17 cellular contexts compared by ENCODE assay signal in the genomic region with DNA sequence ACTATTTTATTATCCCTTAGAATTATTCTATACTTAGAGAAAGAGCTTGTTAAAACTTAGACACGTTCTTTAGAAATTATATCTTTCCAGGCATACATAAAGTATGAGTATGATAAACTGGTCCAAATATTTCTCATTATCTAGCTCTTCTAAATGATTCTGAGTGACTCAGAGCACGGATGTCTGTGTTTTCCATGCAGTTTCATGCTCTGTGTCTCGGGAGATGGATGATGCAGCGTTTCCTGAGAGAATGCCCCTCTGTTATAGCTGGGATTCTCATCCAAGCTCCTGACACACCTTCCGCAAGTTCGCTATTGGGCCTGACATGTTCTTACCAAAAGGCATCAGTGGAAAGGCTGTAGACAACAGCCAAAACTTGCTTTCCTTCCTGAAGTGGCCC. TPM values are rescaled to one million over a fixed set of nuclear protein-coding genes. Genes with fewer than 3 reads are reported as not detected.
A peak's percentile ranks its signal among the peaks of the same experiment; 100 is the strongest.
DNase-seq lines count a peak whose midpoint lies in the region; ATAC-seq and TF ChIP-seq lines count a peak whose summit lies in the region.
"Had no signal": no experiment of that assay in that cellular context is flagged by ENCODE, and none has a peak within 500 bp of the region (broad histone marks: within the 10 kb centered on the region; RNA-seq: fewer than 3 reads in every experiment).

No MANE protein-coding gene starts in this region.

- ATAC-seq in SK-N-SH treated with all-trans-retinoic acid at 6 μM for 48 hours, result peak; percentile 63
- ATAC-seq in HG02763 (IDR thresholded peaks at IDR 0.05; ENCODE audit: unreplicated experiment), result no peak
- no peak for ATAC-seq in GM21737 (IDR thresholded peaks at IDR 0.05; ENCODE audit: unreplicated experiment)
- ATAC-seq in HG02870 (IDR thresholded peaks at IDR 0.05; ENCODE audit: unreplicated experiment), result no peak
- ATAC-seq: GM12878 had no signal

- H3K9me3 Mint-ChIP-seq in HFFc6 (no peaks in the 10 kb centered on the region), osteocyte (ENCODE audit: unreplicated experiment) (no peaks in the 10 kb centered on the region)
- H3K9me3 Mint-ChIP-seq: CD4-positive, CD25-positive, alpha-beta regulatory T cell; IgD-negative memory B cell had no signal

- H3K27ac Mint-ChIP-seq in HFFc6 (peak overlapping the region; percentile 68), osteocyte (ENCODE audit: unreplicated experiment) (no peak overlapping the region)
- H3K27ac Mint-ChIP-seq: IgD-negative memory B cell had no signal

- H3K27me3 Mint-ChIP-seq in HFFc6 (ENCODE audit: insufficient read depth) (no peaks in the 10 kb centered on the region; the same call in 1 of the 2 replicates), osteocyte (ENCODE audit: unreplicated experiment) (no peaks in the 10 kb centered on the region)
- H3K27me3 Mint-ChIP-seq: CD4-positive, CD25-positive, alpha-beta regulatory T cell; IgD-negative memory B cell had no signal

- peaks cover 4% of the 10 kb centered on the region; the same call in 1 of the 2 replicates for H3K36me3 Mint-ChIP-seq in HFFc6 (ENCODE audit: low read depth)
- peaks cover 14% of the 10 kb centered on the region for H3K36me3 Mint-ChIP-seq in osteocyte (ENCODE audit: unreplicated experiment)

- DNase-seq in HFFc6, result no peak
- peak; percentile 30 for DNase-seq in dermis blood vessel endothelial cell
- peak; percentile 8 for DNase-seq in osteocyte (ENCODE audit: extremely low spot score, unreplicated experiment)
- no peak for DNase-seq in NCI-H82 treated with DMSO at 0.1 percent for 48 hours (lab: John Stamatoyannopoulos, UW; ENCODE audit: unreplicated experiment)
- DNase-seq: CD4-positive, CD25-positive, alpha-beta regulatory T cell; H7; NCI-H1694; NCI-H2081 treated with DMSO at 0.1 percent for 48 hours; NCI-H510A; PC-9; SHP77 treated with DMSO at 0.1 percent for 48 hours had no signal

- H3K4me3 Mint-ChIP-seq in HFFc6 (no peak overlapping the region), osteocyte (ENCODE audit: unreplicated experiment) (no peak overlapping the region)
- H3K4me3 Mint-ChIP-seq: CD4-positive, CD25-positive, alpha-beta regulatory T cell; IgD-negative memory B cell had no signal

- H3K4me1 Mint-ChIP-seq in HFFc6 (ENCODE audit: low read depth), result peaks cover 22% of the 10 kb centered on the region
- H3K4me1 Mint-ChIP-seq in osteocyte (ENCODE audit: unreplicated experiment), result no peaks in the 10 kb centered on the region
- H3K4me1 Mint-ChIP-seq: IgD-negative memory B cell had no signal

- TF ChIP-seq CTCF in HFFc6 (IDR thresholded peaks at IDR 0.05) (no peak), osteocyte (IDR thresholded peaks at IDR 0.05) (no peak)

TF ChIP-seq in SK-N-SH treated with all-trans-retinoic acid at 6 μM for 48 hours, 23 proteins besides CTCF, POLR2A, EP300 and RAD21:
- TF ChIP-seq, protein P1, sequence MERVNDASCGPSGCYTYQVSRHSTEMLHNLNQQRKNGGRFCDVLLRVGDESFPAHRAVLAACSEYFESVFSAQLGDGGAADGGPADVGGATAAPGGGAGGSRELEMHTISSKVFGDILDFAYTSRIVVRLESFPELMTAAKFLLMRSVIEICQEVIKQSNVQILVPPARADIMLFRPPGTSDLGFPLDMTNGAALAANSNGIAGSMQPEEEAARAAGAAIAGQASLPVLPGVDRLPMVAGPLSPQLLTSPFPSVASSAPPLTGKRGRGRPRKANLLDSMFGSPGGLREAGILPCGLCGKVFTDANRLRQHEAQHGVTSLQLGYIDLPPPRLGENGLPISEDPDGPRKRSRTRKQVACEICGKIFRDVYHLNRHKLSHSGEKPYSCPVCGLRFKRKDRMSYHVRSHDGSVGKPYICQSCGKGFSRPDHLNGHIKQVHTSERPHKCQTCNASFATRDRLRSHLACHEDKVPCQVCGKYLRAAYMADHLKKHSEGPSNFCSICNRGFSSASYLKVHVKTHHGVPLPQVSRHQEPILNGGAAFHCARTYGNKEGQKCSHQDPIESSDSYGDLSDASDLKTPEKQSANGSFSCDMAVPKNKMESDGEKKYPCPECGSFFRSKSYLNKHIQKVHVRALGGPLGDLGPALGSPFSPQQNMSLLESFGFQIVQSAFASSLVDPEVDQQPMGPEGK (CRISPR knock-in tag; IDR thresholded peaks at IDR 0.05; ENCODE audit: borderline replicate concordance), result no peak
- no peak for TF ChIP-seq ZNF565 (CRISPR knock-in tag; conservative IDR thresholded peaks at IDR 0.05; ENCODE audit: low read depth)
- peak; percentile 22; the same call in 1 of the 2 replicates for TF ChIP-seq ISL1 (CRISPR knock-in tag; IDR thresholded peaks at IDR 0.05)

RNA-seq across cellular contexts. Expression of gene SIRT5, which starts 19.3 kb away (rescaled TPM):
- 1 to 10 TPM; 4.3 to 7.0 (median 6.3) TPM for total RNA-seq in HFFc6 (2021; fragmentation: NEBNext Ultra II Directional; extraction: Animal tissue kit (Norgen Biotek cat#: 25700))
- total RNA-seq in dermis blood vessel endothelial cell (9.7 and 10.6 TPM in 2 replicates), osteocyte (9.1 and 9.9 TPM in 2 replicates)

RNA-seq across cellular contexts. Expression of gene NOL7, which starts 21.4 kb away (rescaled TPM):
- 10 to 100 TPM; 68.4 to 89.6 (median 84.8) TPM for total RNA-seq in HFFc6 (2021; fragmentation: NEBNext Ultra II Directional; extraction: Animal tissue kit (Norgen Biotek cat#: 25700))
- total RNA-seq in dermis blood vessel endothelial cell, result 72.8 and 75.2 TPM in 2 replicates
- 48.7 and 50.9 TPM in 2 replicates for total RNA-seq in osteocyte

Comparison
In these comparisons a context has a peak if more than half of its experiments do, and no peak if none do; other contexts are left out.
1. DNase-seq: peak in dermis blood vessel endothelial cell (single experiment) and osteocyte (single experiment); none in HFFc6 (single experiment) and NCI-H82 treated with DMSO at 0.1 percent for 48 hours (single experiment).